ENCODE assay signal across 16 cellular contexts in the genomic region with DNA sequence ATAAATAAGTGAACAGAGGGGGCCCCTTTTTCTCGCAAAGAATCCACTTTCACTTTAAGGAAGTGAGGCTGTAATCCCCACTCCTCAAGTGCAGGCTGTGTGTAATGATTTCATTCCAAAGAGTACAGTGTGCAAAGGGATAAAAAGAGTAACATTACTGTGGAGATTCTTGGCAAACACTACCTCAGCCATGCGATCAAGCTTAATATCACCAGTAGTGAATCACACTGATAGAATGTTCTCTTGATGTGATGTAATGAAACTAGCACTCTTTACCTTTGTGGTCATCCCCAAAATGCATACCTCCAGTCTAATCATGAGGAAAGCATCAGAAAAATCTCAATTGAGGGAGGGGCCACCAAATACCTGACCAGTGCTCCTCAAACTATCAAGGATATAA.
DNase-seq lines count a peak whose midpoint lies in the region; ATAC-seq and TF ChIP-seq lines count a peak whose summit lies in the region.
"Had no signal": no experiment of that assay in that cellular context is flagged by ENCODE, and none has a peak within 500 bp of the region (broad histone marks: within the 10 kb centered on the region; RNA-seq: fewer than 3 reads in every experiment).

No MANE protein-coding gene starts in this region.

- H3K9me3 ChIP-seq in fibroblast of lung (ENCODE audit: control insufficient read depth, insufficient read depth, low read depth, low read length) = no peaks in the 10 kb centered on the region
- H3K9me3 ChIP-seq in psoas muscle = no peaks in the 10 kb centered on the region
- no peaks in the 10 kb centered on the region for H3K9me3 ChIP-seq in BE2C
- H3K9me3 ChIP-seq: uterus had no signal

- H2AFZ ChIP-seq in fibroblast of lung (ENCODE audit: low read length) = no peak overlapping the region

- H3K9ac ChIP-seq in fibroblast of lung (ENCODE audit: insufficient read depth, low read length) = no peak overlapping the region

- intact Hi-C loops in psoas muscle (cut with DNase I) = no loop called here

- H3K79me2 ChIP-seq in fibroblast of lung (ENCODE audit: control insufficient read depth, insufficient read depth, low read length) = no peaks in the 10 kb centered on the region

- H3K27ac ChIP-seq in fibroblast of lung (ENCODE audit: insufficient read depth, low read length) = no peak overlapping the region
- no peak overlapping the region for H3K27ac ChIP-seq in psoas muscle
- H3K27ac ChIP-seq: uterus had no signal

- peak; percentile 51 for DNase-seq in HS-27A (ENCODE audit: low read depth)
- peak; percentile 1 for DNase-seq in RPMI7951 (ENCODE audit: low read depth)
- DNase-seq in fibroblast of lung (ENCODE audit: low read depth in 2 of 2) = peak; percentile 1 to 82
- no peak for DNase-seq in psoas muscle
- DNase-seq in NCI-H510A (lab: John Stamatoyannopoulos, UW) = no peak
- no peak for DNase-seq in foreskin fibroblast
- DNase-seq in BE2C = no peak
- DNase-seq: activated CD4-positive, CD25-positive, alpha-beta regulatory T cell treated with anti-CD3 and anti-CD28 coated beads, Interleukin-2, amount 50 U/mL, for 72 hours; activated effector memory CD4-positive, alpha-beta T cell treated with Interleukin-2 at 50 U/mL for 16 hours; cerebellar nuclear complex; endodermal cell; GF-D8; NCI-H526 treated with DMSO at 0.1 percent for 48 hours; stimulated activated CD4-positive, alpha-beta T cell treated with anti-CD3 and anti-CD28 coated beads, Interleukin-2, amount 100 ng/mL, for 48 hours; T1000; uterus had no signal

- no peak overlapping the region for H3K4me2 ChIP-seq in fibroblast of lung (ENCODE audit: extremely low read depth, insufficient read depth, low read length)

- H3K4me3 ChIP-seq in fibroblast of lung (replicated peaks in 1 of 4; ENCODE audit: control extremely low read depth in 1 of 4, insufficient read depth in 1 of 4, low read depth in 3 of 4, low read length in 4 of 4) (no peak overlapping the region), psoas muscle (no peak overlapping the region), foreskin fibroblast (ENCODE audit: low read depth in 1 of 2, low read length in 2 of 2) (no peak overlapping the region), BE2C (ENCODE audit: low read depth, low read length) (no peak overlapping the region)
- H3K4me3 ChIP-seq: uterus had no signal

- H3K4me1 ChIP-seq in fibroblast of lung (ENCODE audit: control insufficient read depth, extremely low read depth, insufficient read depth, low read length) = no peaks in the 10 kb centered on the region
- H3K4me1 ChIP-seq in psoas muscle = no peaks in the 10 kb centered on the region
- no peaks in the 10 kb centered on the region for H3K4me1 ChIP-seq in BE2C
- H3K4me1 ChIP-seq: uterus had no signal

- H3K36me3 ChIP-seq in fibroblast of lung (ENCODE audit: control insufficient read depth, insufficient read depth, low read length) = no peaks in the 10 kb centered on the region
- H3K36me3 ChIP-seq in psoas muscle (ENCODE audit: insufficient read depth in 1 of 2, low read depth in 1 of 2) = no peaks in the 10 kb centered on the region
- no peaks in the 10 kb centered on the region for H3K36me3 ChIP-seq in BE2C
- H3K36me3 ChIP-seq: uterus had no signal

- H4K20me1 ChIP-seq in fibroblast of lung (ENCODE audit: control insufficient read depth, extremely low read depth, insufficient read depth, low read length) = no peaks in the 10 kb centered on the region

- H3K27me3 ChIP-seq in fibroblast of lung (ENCODE audit: control insufficient read depth, insufficient read depth, low read length) (no peaks in the 10 kb centered on the region), psoas muscle (ENCODE audit: insufficient read depth in 3 of 3, low read length in 2 of 3) (no peaks in the 10 kb centered on the region), BE2C (no peaks in the 10 kb centered on the region)
- H3K27me3 ChIP-seq: uterus had no signal

- no peak for TF ChIP-seq CTCF in fibroblast of lung (conservative IDR thresholded peaks at IDR 0.05 in 1 of 2, IDR thresholded peaks at IDR 0.05 in 1 of 2; ENCODE audit: low read depth in 1 of 2, low read length in 2 of 2)
- no peak for TF ChIP-seq CTCF in psoas muscle (IDR thresholded peaks at IDR 0.05)
- TF ChIP-seq CTCF in foreskin fibroblast (IDR thresholded peaks at IDR 0.05; ENCODE audit: low read depth, low read length) = no peak
- no peak for TF ChIP-seq CTCF in BE2C (IDR thresholded peaks at IDR 0.05; ENCODE audit: low read depth, low read length)

- peak in 3 of 4 donors; percentile 45 to 78 (median 72) for ATAC-seq in psoas muscle

- 55 to 59% (median 56%) methylated on average over 2 of the region's 2 CpGs for WGBS in psoas muscle, 3 donors

Comparison
In these comparisons a context has a peak if more than half of its experiments do, and no peak if none do; other contexts are left out.
1. DNase-seq: peak in HS-27A (single experiment), RPMI7951 (single experiment) and fibroblast of lung (2 of 2); none in psoas muscle (0 of 2), NCI-H510A (single experiment), foreskin fibroblast (0 of 2) and BE2C (single experiment).